In the genomic region with DNA sequence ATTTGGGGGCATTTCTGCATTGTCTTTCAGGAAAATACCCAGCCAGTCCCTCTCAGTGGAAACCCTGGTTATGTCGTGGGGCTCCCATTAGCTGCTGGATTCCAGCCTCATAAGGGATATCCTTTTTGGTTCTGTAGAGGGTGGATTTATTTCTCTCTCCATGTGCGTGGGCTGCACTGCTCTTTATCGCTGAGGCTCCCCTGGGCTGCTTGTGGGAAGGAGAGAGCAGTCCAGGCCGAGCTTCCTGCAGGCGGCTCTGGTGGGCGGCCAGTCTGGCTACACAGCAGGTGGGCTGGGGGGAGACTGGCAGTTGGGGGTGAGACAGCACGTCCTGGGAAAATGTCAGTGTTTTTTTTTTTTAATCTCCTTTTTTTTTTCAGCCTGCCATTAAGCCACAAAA, we compare ENCODE assay signal across 12 cellular contexts. TPM values are rescaled to one million over a fixed set of nuclear protein-coding genes. Genes with fewer than 3 reads are reported as not detected.
DNase-seq lines count a peak whose midpoint lies in the region; ATAC-seq, FAIRE-seq and TF ChIP-seq lines count a peak whose summit lies in the region.
"Had no signal": no experiment of that assay in that cellular context is flagged by ENCODE, and none has a peak within 500 bp of the region (broad histone marks: within the 10 kb centered on the region; RNA-seq: fewer than 3 reads in every experiment).

No MANE protein-coding gene starts in this region.

- no peak for ATAC-seq in thoracic aorta (ENCODE audit: insufficient number of reproducible peaks, low FRiP score, low read depth)
- ATAC-seq: gastroesophageal sphincter had no signal

- H3K9ac ChIP-seq in kidney (ENCODE audit: low read length in 2 of 2) = no peak overlapping the region

- H3K4me1 ChIP-seq in thoracic aorta (ENCODE audit: control insufficient read depth in 1 of 2, low read depth in 2 of 2) (peaks cover 0 to 29% of the 10 kb centered on the region in 2 donors), kidney (ENCODE audit: control insufficient read depth in 1 of 2, insufficient read depth in 1 of 2, low read depth in 1 of 2, low read length in 2 of 2) (no peaks in the 10 kb centered on the region)
- H3K4me1 ChIP-seq: colonic mucosa had no signal

- H3K36me3 ChIP-seq in thoracic aorta (peaks cover 2% of the 10 kb centered on the region), kidney (ENCODE audit: control insufficient read depth in 1 of 2, insufficient read depth in 2 of 2, low read length in 2 of 2) (peaks cover 0 to 2% of the 10 kb centered on the region in 2 donors)
- H3K36me3 ChIP-seq: colonic mucosa had no signal

- DNase-seq in NCI-H2227 (lab: John Stamatoyannopoulos, UW; ENCODE audit: unreplicated experiment) (peak; percentile 21), NCI-H2227 treated with DMSO at 0.1 percent for 48 hours (lab: John Stamatoyannopoulos, UW) (no peak), caudate nucleus (lab: John Stamatoyannopoulos, UW) (peak in 26 of 61 donors; percentile 8 to 65 (median 31)), myocyte (ENCODE audit: low read depth) (peak; percentile 60), thoracic aorta (ENCODE audit: low spot score) (no peak), HPDE6-E6E7 (ENCODE audit: extremely low spot score) (no peak), RPMI8226 (no peak), kidney (no peak)
- DNase-seq: colonic mucosa; spleen; stimulated activated CD8-positive, alpha-beta memory T cell treated with anti-CD3 and anti-CD28 coated beads, Interleukin-4, amount 100 ng/mL, for 48 hours had no signal

- H3K9me3 ChIP-seq in thoracic aorta (no peaks in the 10 kb centered on the region), kidney (ENCODE audit: control insufficient read depth in 1 of 2, low read length in 2 of 2) (no peaks in the 10 kb centered on the region)
- H3K9me3 ChIP-seq: colonic mucosa, gastroesophageal sphincter, spleen had no signal

- H3K27me3 ChIP-seq in thoracic aorta (replicated peaks; ENCODE audit: insufficient read depth) = no peaks in the 10 kb centered on the region
- H3K27me3 ChIP-seq: colonic mucosa, gastroesophageal sphincter, spleen had no signal

- TF ChIP-seq CTCF in thoracic aorta (IDR thresholded peaks at IDR 0.05) (no peak), kidney (IDR thresholded peaks at IDR 0.05; ENCODE audit: borderline replicate concordance, extremely low read depth, insufficient read depth) (no peak)

- no peak overlapping the region for H3K4me3 ChIP-seq in thoracic aorta
- H3K4me3 ChIP-seq in kidney (ENCODE audit: low read length in 2 of 2) = no peak overlapping the region
- H3K4me3 ChIP-seq: colonic mucosa, gastroesophageal sphincter, spleen had no signal

- H3K27ac ChIP-seq in caudate nucleus (ENCODE audit: low read depth, low read length) = peak overlapping the region; percentile 78
- H3K27ac ChIP-seq in thoracic aorta = peak overlapping the region; percentile 17 to 36
- no peak overlapping the region for H3K27ac ChIP-seq in kidney (ENCODE audit: low read depth in 2 of 2, low read length in 2 of 2)
- H3K27ac ChIP-seq: colonic mucosa had no signal

- intact Hi-C loops in kidney (cut with DNase I) = no loop called here

- FAIRE-seq in kidney (lab: Jason Lieb, UNC) = no peak

RNA-seq across cellular contexts. Expression of a gene that starts 27.6 kb away (rescaled TPM):
- 34.6 and 48.4 TPM in 2 replicates for total RNA-seq in myocyte
- 43.5 TPM for polyA plus RNA-seq in myocyte (2012)
- 10 to 100 TPM; 40.9 to 42.0 TPM for total RNA-seq in thoracic aorta
- total RNA-seq in kidney = 76.9 TPM
- polyA plus RNA-seq in kidney (ENCODE audit: insufficient read depth, low read depth, low replicate concordance) = 71.2 TPM

RNA-seq across cellular contexts. Expression of a gene that starts 47.4 kb away (rescaled TPM):
- 3.2 and 3.9 TPM in 2 replicates for total RNA-seq in myocyte
- 2.7 TPM for polyA plus RNA-seq in myocyte (2012)
- total RNA-seq in thoracic aorta = 10 to 100 TPM; 12.3 to 14.5 TPM
- total RNA-seq in kidney = 7.1 TPM
- polyA plus RNA-seq in kidney (ENCODE audit: insufficient read depth, low read depth, low replicate concordance) = 4.7 TPM

RNA-seq across cellular contexts. Expression of a gene that starts 58.4 kb away (rescaled TPM):
- total RNA-seq in myocyte (10.3 and 15.9 TPM in 2 replicates), thoracic aorta (10 to 100 TPM; 11.8 to 30.4 TPM), kidney (27.9 TPM)
- 7.3 TPM for polyA plus RNA-seq in myocyte (2012)
- 10.0 TPM for polyA plus RNA-seq in kidney (ENCODE audit: insufficient read depth, low read depth, low replicate concordance)

Comparison
In these comparisons a context has a peak if more than half of its experiments do, and no peak if none do; other contexts are left out.
1. DNase-seq: peak in NCI-H2227 (single experiment) and myocyte (single experiment); none in NCI-H2227 treated with DMSO at 0.1 percent for 48 hours (single experiment), thoracic aorta (single experiment), HPDE6-E6E7 (single experiment), RPMI8226 (single experiment) and kidney (single experiment).
2. H3K27ac ChIP-seq: peak in caudate nucleus (single experiment) and thoracic aorta (2 of 2); none in kidney (0 of 2).